9 cellular contexts compared by ENCODE assay signal in the genomic region with DNA sequence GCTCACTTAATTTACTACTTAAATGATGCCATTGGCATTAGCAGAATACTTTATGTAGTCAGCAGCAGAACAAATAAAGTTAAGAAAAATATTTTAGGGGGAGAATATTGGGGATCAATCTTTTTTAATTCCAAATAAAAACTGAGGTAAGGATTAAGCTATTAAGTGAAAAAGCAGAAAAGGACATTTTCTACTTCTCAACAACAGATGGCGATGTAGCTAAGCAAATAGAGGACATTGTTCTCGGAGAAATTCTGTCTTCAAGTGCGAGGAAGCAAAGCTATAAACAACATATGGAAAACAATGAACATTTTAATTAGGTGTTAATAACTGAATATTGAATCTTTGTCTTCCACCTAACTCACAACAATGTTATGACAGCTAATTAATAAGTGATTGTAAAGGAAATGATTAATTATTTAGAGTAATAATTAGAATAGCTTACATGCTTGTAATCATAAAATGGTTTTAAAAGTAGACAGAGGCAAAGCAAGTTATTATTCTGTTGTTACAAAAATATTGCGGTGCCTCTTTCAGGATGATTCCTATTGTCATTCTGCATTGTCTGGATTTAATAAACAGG. TPM values are rescaled to one million over a fixed set of nuclear protein-coding genes. Genes with fewer than 3 reads are reported as not detected.
A peak's percentile ranks its signal among the peaks of the same experiment; 100 is the strongest.
DNase-seq lines count a peak whose midpoint lies in the region; ATAC-seq and TF ChIP-seq lines count a peak whose summit lies in the region.
"Had no signal": no experiment of that assay in that cellular context is flagged by ENCODE, and none has a peak within 500 bp of the region (broad histone marks: within the 10 kb centered on the region; RNA-seq: fewer than 3 reads in every experiment).

No MANE protein-coding gene starts in this region.

- no CpG with 5 or more reads among the region's 4 CpGs for WGBS in IMR-90 (ENCODE audit: extremely low coverage in 2 of 2, insufficient read length in 1 of 2), 2 experiments

- no peak overlapping the region for H3K4me3 ChIP-seq in IMR-90 (ENCODE audit: insufficient read depth, low read depth, low read length)
- no peak overlapping the region for H3K4me3 ChIP-seq in retinal pigment epithelial cell (ENCODE audit: low read length)
- H3K4me3 ChIP-seq: skin epidermis had no signal

- POLR2A ChIA-PET in IMR-90 (lab: Charles Lee; ENCODE audit: unreplicated experiment) = interaction anchor here (0.6 kb wide), 1 partner anchor 713 kb away, joined by 4 read pairs; no protein-coding TSS in a partner anchor

- no peaks in the 10 kb centered on the region for H3K36me3 ChIP-seq in IMR-90 (ENCODE audit: control insufficient read depth, insufficient read depth, low read length)

- CTCF ChIA-PET in IMR-90 (lab: Yijun Ruan, JAX) = interaction anchor here (0.5 to 2.9 kb wide), 16 partner anchors 8 to 809 kb away, joined by 3 to 11 read pairs (median 4); no protein-coding TSS in a partner anchor

- in situ Hi-C loops in IMR-90 (cut with MboI; ENCODE audit: low sequenced_read_pairs) = loop anchor here (25.0 kb wide), 1 partner anchor 816 kb away; no protein-coding TSS in a partner anchor

- H3K4me1 ChIP-seq in IMR-90 (ENCODE audit: control insufficient read depth, insufficient read depth, low read length) = no peaks in the 10 kb centered on the region

- H2BK15ac ChIP-seq in IMR-90 (ENCODE audit: low read depth, low read length) = no peak overlapping the region

- H3K79me1 ChIP-seq in IMR-90 (ENCODE audit: low read depth in 1 of 2, low read length in 2 of 2) = no peaks in the 10 kb centered on the region

- TF ChIP-seq POLR2A in IMR-90 (IDR thresholded peaks at IDR 0.05; ENCODE audit: low read depth, low read length) = no peak

- no peak overlapping the region for H3K4ac ChIP-seq in IMR-90 (ENCODE audit: low read depth, low read length)

- peaks cover 21% of the 10 kb centered on the region for H3K27me3 ChIP-seq in IMR-90 (ENCODE audit: control insufficient read depth, insufficient read depth, low read length)

- DNase-seq in EH (ENCODE audit: low read depth) (peak; percentile 50), IMR-90 (peak; percentile 53), RPMI8226 (peak; percentile 27), fibroblast of peridontal ligament (ENCODE audit: extremely low read depth) (peak; percentile 73), retinal pigment epithelial cell (ENCODE audit: low read depth) (no peak), occipital lobe (lab: John Stamatoyannopoulos, UW) (no peak)

- H2BK20ac ChIP-seq in IMR-90 (ENCODE audit: low read depth, low read length) = no peak overlapping the region

- no peak overlapping the region for H3K18ac ChIP-seq in IMR-90 (ENCODE audit: low read depth, low read length)

- no peak overlapping the region for H3K27ac ChIP-seq in IMR-90 (ENCODE audit: insufficient read depth, low read length)

- H2BK120ac ChIP-seq in IMR-90 (ENCODE audit: low read depth, low read length) = no peak overlapping the region

- H3K14ac ChIP-seq in IMR-90 (replicated peaks; ENCODE audit: low read depth, low read length) = no peak overlapping the region

- no peaks in the 10 kb centered on the region for H3K9me1 ChIP-seq in IMR-90 (ENCODE audit: insufficient read depth, low read length)

- H2AK5ac ChIP-seq in IMR-90 (ENCODE audit: low read depth, low read length) = no peak overlapping the region

- ATAC-seq in IMR-90 (ENCODE audit: low read depth) (peak; percentile 81), HG03135 (IDR thresholded peaks at IDR 0.05; ENCODE audit: unreplicated experiment) (no peak), GM21737 (IDR thresholded peaks at IDR 0.05; ENCODE audit: unreplicated experiment) (no peak)

- no peaks in the 10 kb centered on the region for H3K9me3 ChIP-seq in IMR-90 (ENCODE audit: control insufficient read depth, insufficient read depth, low read length)

- dilution Hi-C loops in IMR-90 (cut with HindIII; ENCODE audit: low sequenced_read_pairs, unreplicated experiment) = no loop called here

- H3K23ac ChIP-seq in IMR-90 (ENCODE audit: low read depth, low read length) = no peak overlapping the region

- no peaks in the 10 kb centered on the region for H4K20me1 ChIP-seq in IMR-90 (ENCODE audit: insufficient read depth, low read length)

- BruUV-seq in IMR-90 (replicated peaks; lab: Mats Ljungman, UMichigan) = no TSS peak

- no peak overlapping the region for H2AFZ ChIP-seq in IMR-90 (replicated peaks; ENCODE audit: low read length, poor library complexity)

- H3K9ac ChIP-seq in IMR-90 (ENCODE audit: low read depth, low read length) = no peak overlapping the region

- no peak overlapping the region for H2AK9ac ChIP-seq in IMR-90 (replicated peaks; ENCODE audit: low read depth, low read length, poor library complexity)

- H3K4me2 ChIP-seq in IMR-90 (ENCODE audit: low read depth, low read length) = no peak overlapping the region; the same call in 1 of the 2 replicates

- peak; percentile 69 for TF ChIP-seq RAD21 in IMR-90 (IDR thresholded peaks at IDR 0.05; ENCODE audit: low read length)

- no peak overlapping the region for H2BK5ac ChIP-seq in IMR-90 (ENCODE audit: low read depth, low read length, poor library complexity, severe bottlenecking)

- no peak overlapping the region for H3K56ac ChIP-seq in IMR-90 (ENCODE audit: extremely low read depth, insufficient read depth, low read length)

- intact Hi-C loops in IMR-90 (cut with micrococcal nuclease) = loop anchor here (1.0 to 5.0 kb wide), 4 partner anchors 156 to 818 kb away; no protein-coding TSS in a partner anchor

- TF ChIP-seq CTCF in IMR-90 (conservative IDR thresholded peaks at IDR 0.05; ENCODE audit: low read depth, low read length) = peak; percentile 69
- peak; percentile 62 for TF ChIP-seq CTCF in retinal pigment epithelial cell (conservative IDR thresholded peaks at IDR 0.05; ENCODE audit: low read depth, low read length)

- H4K5ac ChIP-seq in IMR-90 (ENCODE audit: low read depth, low read length) = no peak overlapping the region

- no peak overlapping the region for H4K91ac ChIP-seq in IMR-90 (ENCODE audit: insufficient read depth, low read depth, low read length)

- no peak overlapping the region for H4K8ac ChIP-seq in IMR-90 (ENCODE audit: low read depth in 2 of 2, low read length in 2 of 2)

TF ChIP-seq in IMR-90, 13 proteins besides CTCF, POLR2A, EP300 and RAD21:
- TF ChIP-seq BHLHE40 (IDR thresholded peaks at IDR 0.05; ENCODE audit: low read depth, low read length) (no peak), SMC3 (IDR thresholded peaks at IDR 0.05; ENCODE audit: low read depth, low read length) (peak; percentile 58)

RNA-seq across cellular contexts. Expression of a gene that starts 32.8 kb away (rescaled TPM):
- total RNA-seq in IMR-90 (2012; rRNA removed) (17.2 and 18.9 TPM in 2 replicates), occipital lobe (46.6 TPM)
- polyA plus RNA-seq in IMR-90 (2012; rRNA removed) = 7.3 and 8.1 TPM in 2 replicates
- 1.6 and 3.0 TPM in 2 replicates for polyA plus RNA-seq in IMR-90 (2012; cell fraction: cytosol; rRNA removed)
- 5.8 and 31.6 TPM in 2 replicates for polyA plus RNA-seq in IMR-90 (2012; cell fraction: nucleus; rRNA removed; ENCODE audit: low replicate concordance)

RNA-seq across cellular contexts. Expression of a gene that starts 41.6 kb away (rescaled TPM):
- total RNA-seq in IMR-90 (2012; rRNA removed) (9.1 and 12.5 TPM in 2 replicates), occipital lobe (30.1 TPM)
- polyA plus RNA-seq in IMR-90 (2012; rRNA removed) = 8.2 and 11.7 TPM in 2 replicates
- polyA plus RNA-seq in IMR-90 (2012; cell fraction: cytosol; rRNA removed) = 2.4 TPM in 2 replicates
- polyA plus RNA-seq in IMR-90 (2012; cell fraction: nucleus; rRNA removed; ENCODE audit: low replicate concordance) = 1.8 and 17.1 TPM in 2 replicates

Comparison
In these comparisons a context has a peak if more than half of its experiments do, and no peak if none do; other contexts are left out.
1. DNase-seq: peak in EH (single experiment), IMR-90 (single experiment), RPMI8226 (single experiment) and fibroblast of peridontal ligament (single experiment); none in retinal pigment epithelial cell (single experiment) and occipital lobe (single experiment).